ENCODE assay signal across 8 cellular contexts in genomic region chr17:46742539-46743270, GRCh38.
DNase-seq lines count a peak whose midpoint lies in the region; ATAC-seq and TF ChIP-seq lines count a peak whose summit lies in the region.

No MANE protein-coding gene starts in this region.

- no peak for TF ChIP-seq POLR2A in adrenal gland (IDR thresholded peaks at IDR 0.05)

- ATAC-seq in HG02970 (IDR thresholded peaks at IDR 0.05; ENCODE audit: low FRiP score, unreplicated experiment) (no peak), GM18520 (IDR thresholded peaks at IDR 0.05; ENCODE audit: unreplicated experiment) (no peak), GM21529 (IDR thresholded peaks at IDR 0.05; ENCODE audit: unreplicated experiment) (no peak)

- no peak for TF ChIP-seq CTCF in BE2C (IDR thresholded peaks at IDR 0.05; ENCODE audit: low read depth, low read length)
- TF ChIP-seq CTCF in adrenal gland (IDR thresholded peaks at IDR 0.05), result no peak
- TF ChIP-seq CTCF in kidney epithelial cell (IDR thresholded peaks at IDR 0.05; ENCODE audit: insufficient read depth, low read length, poor library complexity, severe bottlenecking), result no peak

- 64 to 76% (median 71%) methylated on average over 7 of the region's 7 CpGs for WGBS in adrenal gland, 4 donors

- H3K36me3 ChIP-seq in BE2C, result no peaks in the 10 kb centered on the region
- H3K36me3 ChIP-seq in adrenal gland (replicated peaks in 1 of 2), result no peaks in the 10 kb centered on the region
- H3K36me3 ChIP-seq in kidney epithelial cell (ENCODE audit: control insufficient read depth, insufficient read depth, low read length), result no peaks in the 10 kb centered on the region

- H3K4me1 ChIP-seq in BE2C, result peaks cover 2% of the 10 kb centered on the region; the same call in 1 of the 2 replicates
- H3K4me1 ChIP-seq in adrenal gland (replicated peaks in 1 of 2), result no peaks in the 10 kb centered on the region

- intact Hi-C loops in adrenal gland (cut with DNase I), result no loop called here

- peak; percentile 24 for DNase-seq in BE2C
- peak; percentile 73 for DNase-seq in HK-2 (ENCODE audit: unreplicated experiment)
- DNase-seq in adrenal gland, result peak in 5 of 7 donors; percentile 56 to 69 (median 62)
- peak; percentile 72 for DNase-seq in kidney epithelial cell (ENCODE audit: low read depth)
- DNase-seq in KBM-7, result no peak

- H3K27me3 ChIP-seq in BE2C (no peaks in the 10 kb centered on the region), adrenal gland (no peaks in the 10 kb centered on the region), kidney epithelial cell (ENCODE audit: control insufficient read depth, insufficient read depth, low read length) (no peaks in the 10 kb centered on the region)

- H3K4me3 ChIP-seq in BE2C (ENCODE audit: low read depth, low read length), result no peak overlapping the region
- no peak overlapping the region for H3K4me3 ChIP-seq in adrenal gland
- H3K4me3 ChIP-seq in kidney epithelial cell (ENCODE audit: low read depth, low read length), result no peak overlapping the region

- no peak overlapping the region for H3K27ac ChIP-seq in adrenal gland

- in situ Hi-C loops in KBM-7 (cut with MboI; ENCODE audit: low pct_unique_long_range_greater_than_20kb, low sequenced_read_pairs), result no loop called here

- H3K9me3 ChIP-seq in BE2C, result no peaks in the 10 kb centered on the region
- no peaks in the 10 kb centered on the region for H3K9me3 ChIP-seq in adrenal gland (replicated peaks in 1 of 3)
